ENCODE assay signal across 11 cellular contexts in the genomic region with DNA sequence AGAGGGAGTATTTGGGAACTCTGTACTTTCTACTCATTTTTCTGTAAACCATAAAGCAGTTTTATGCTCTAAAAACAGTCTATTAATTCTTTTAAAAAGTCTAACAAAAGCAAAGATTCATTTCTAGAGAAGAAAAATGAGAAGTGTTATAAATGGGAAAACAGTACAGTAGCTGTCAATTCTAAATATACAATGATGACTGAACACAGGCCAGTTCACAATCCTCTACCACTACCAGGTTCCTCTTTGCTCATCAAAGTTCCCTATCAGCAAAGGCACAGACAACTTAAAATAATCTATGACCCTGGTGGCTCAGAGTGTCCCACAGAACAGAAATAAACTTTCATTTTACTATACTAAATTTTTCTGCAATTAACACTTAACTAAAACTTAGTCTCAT. TPM values are rescaled to one million over a fixed set of nuclear protein-coding genes. Genes with fewer than 3 reads are reported as not detected.
DNase-seq lines count a peak whose midpoint lies in the region; ATAC-seq and TF ChIP-seq lines count a peak whose summit lies in the region.
"Had no signal": no experiment of that assay in that cellular context is flagged by ENCODE, and none has a peak within 500 bp of the region (broad histone marks: within the 10 kb centered on the region; RNA-seq: fewer than 3 reads in every experiment).

No MANE protein-coding gene starts in this region.

- DNase-seq in activated CD4-positive, alpha-beta T cell treated with anti-CD3 and anti-CD28 coated beads for 36 hours: no peak
- DNase-seq in activated CD4-positive, alpha-beta T cell treated with anti-CD3 and anti-CD28 coated beads, Interleukin-2, amount 50 U/mL, for 48 hours: no peak
- DNase-seq in activated B cell treated with CpG ODN at 0.5 μM for 24 hours (no peak), psoas muscle (no peak), NCI-H2029 treated with DMSO at 0.1 percent for 48 hours (lab: John Stamatoyannopoulos, UW) (no peak), glomerular visceral epithelial cell (ENCODE audit: extremely low spot score) (no peak), NCI-H524 treated with DMSO at 0.1 percent for 48 hours (lab: John Stamatoyannopoulos, UW) (no peak)
- DNase-seq: NCI-H1048 had no signal

- peaks cover 8 to 56% of the 10 kb centered on the region in 2 donors for H3K36me3 ChIP-seq in psoas muscle (ENCODE audit: insufficient read depth in 1 of 2, low read depth in 1 of 2)

- H3K9me3 ChIP-seq in psoas muscle: no peaks in the 10 kb centered on the region

- peak; percentile 78 for ATAC-seq in activated CD4-positive, alpha-beta T cell treated with anti-CD3 and anti-CD28 coated beads for 36 hours
- ATAC-seq in HG02973 (IDR thresholded peaks at IDR 0.05; ENCODE audit: unreplicated experiment) (peak; percentile 79), activated B cell treated with CpG ODN at 0.5 μM for 24 hours (ENCODE audit: low read depth) (peak; percentile 92), psoas muscle (peak; percentile 76 to 86 (median 84))
- ATAC-seq: WTC11 had no signal

- peaks cover 47% of the 10 kb centered on the region for H3K4me1 Mint-ChIP-seq in activated CD4-positive, alpha-beta T cell treated with anti-CD3 and anti-CD28 coated beads for 36 hours
- peaks cover 24% of the 10 kb centered on the region for H3K4me1 Mint-ChIP-seq in activated B cell treated with CpG ODN at 0.5 μM for 24 hours
- H3K4me1 Mint-ChIP-seq: nephron, WTC11 had no signal

- POLR2A ChIA-PET in activated CD4-positive, alpha-beta T cell treated with anti-CD3 and anti-CD28 coated beads for 36 hours (lab: Charles Lee): interaction anchor here (1.0 to 2.7 kb wide), 7 partner anchors 10 to 36 kb away, joined by 3 to 26 read pairs (median 5); a partner anchor contains a TSS
- POLR2A ChIA-PET in activated B cell treated with CpG ODN at 0.5 μM for 24 hours (lab: Charles Lee): interaction anchor here (0.8 to 2.8 kb wide), 7 partner anchors 11 to 51 kb away, joined by 3 to 15 read pairs (median 3); a partner anchor contains a TSS

- peak overlapping the region; percentile 35 for H3K4me3 Mint-ChIP-seq in activated CD4-positive, alpha-beta T cell treated with anti-CD3 and anti-CD28 coated beads for 36 hours
- H3K4me3 Mint-ChIP-seq in activated B cell treated with CpG ODN at 0.5 μM for 24 hours: peak overlapping the region; percentile 35
- H3K4me3 Mint-ChIP-seq: nephron, WTC11 had no signal

- peaks cover 17% of the 10 kb centered on the region for H3K4me1 ChIP-seq in psoas muscle

- no peak for TF ChIP-seq CTCF in activated B cell treated with CpG ODN at 0.5 μM for 24 hours (IDR thresholded peaks at IDR 0.05)
- no peak for TF ChIP-seq CTCF in psoas muscle (IDR thresholded peaks at IDR 0.05)

- H3K27ac ChIP-seq in psoas muscle: peak overlapping the region; percentile 59

- no peaks in the 10 kb centered on the region for H3K27me3 Mint-ChIP-seq in activated CD4-positive, alpha-beta T cell treated with anti-CD3 and anti-CD28 coated beads for 36 hours
- H3K27me3 Mint-ChIP-seq in activated B cell treated with CpG ODN at 0.5 μM for 24 hours: no peaks in the 10 kb centered on the region

- H3K27ac Mint-ChIP-seq in activated CD4-positive, alpha-beta T cell treated with anti-CD3 and anti-CD28 coated beads for 36 hours: peak overlapping the region; percentile 93
- H3K27ac Mint-ChIP-seq in activated B cell treated with CpG ODN at 0.5 μM for 24 hours: peak overlapping the region; percentile 75
- H3K27ac Mint-ChIP-seq: nephron had no signal

- H3K27me3 ChIP-seq in psoas muscle (ENCODE audit: insufficient read depth in 3 of 3, low read length in 2 of 3): no peaks in the 10 kb centered on the region

- no peaks in the 10 kb centered on the region for H3K9me3 Mint-ChIP-seq in activated CD4-positive, alpha-beta T cell treated with anti-CD3 and anti-CD28 coated beads for 36 hours (ENCODE audit: low read depth)
- H3K9me3 Mint-ChIP-seq in activated B cell treated with CpG ODN at 0.5 μM for 24 hours: no peaks in the 10 kb centered on the region
- H3K9me3 Mint-ChIP-seq: nephron, WTC11 had no signal

- intact Hi-C loops in activated CD4-positive, alpha-beta T cell treated with anti-CD3 and anti-CD28 coated beads for 36 hours (cut with DNase I, micrococcal nuclease): loop anchor here (1.0 to 2.0 kb wide), 5 partner anchors 10 to 34 kb away; a partner anchor contains a TSS
- intact Hi-C loops in activated B cell treated with CpG ODN at 0.5 μM for 24 hours (cut with micrococcal nuclease): loop anchor here (1.0 to 2.0 kb wide), 3 partner anchors 12 to 29 kb away; a partner anchor contains a TSS
- intact Hi-C loops in psoas muscle (cut with DNase I): loop anchor here in 1 of 2 donors (5.0 kb wide), 1 partner anchor 36 kb away; no protein-coding TSS in a partner anchor

- no peak overlapping the region for H3K4me3 ChIP-seq in psoas muscle

- H3K36me3 Mint-ChIP-seq in activated CD4-positive, alpha-beta T cell treated with anti-CD3 and anti-CD28 coated beads for 36 hours (ENCODE audit: low read depth): peaks cover 56% of the 10 kb centered on the region
- peaks cover 66% of the 10 kb centered on the region for H3K36me3 Mint-ChIP-seq in activated B cell treated with CpG ODN at 0.5 μM for 24 hours (ENCODE audit: low read depth)

- CTCF ChIA-PET in activated CD4-positive, alpha-beta T cell treated with anti-CD3 and anti-CD28 coated beads for 36 hours (lab: Charles Lee): interaction anchor here (1.0 to 1.4 kb wide), 4 partner anchors 9 to 34 kb away, joined by 3 to 6 read pairs (median 4); no protein-coding TSS in a partner anchor
- CTCF ChIA-PET in activated B cell treated with CpG ODN at 0.5 μM for 24 hours (lab: Charles Lee): no interaction called here

RNA-seq across cellular contexts. Expression of a gene that starts 12.5 kb away (rescaled TPM):
- total RNA-seq in activated CD4-positive, alpha-beta T cell treated with anti-CD3 and anti-CD28 coated beads for 36 hours: 10 to 100 TPM; 50.9 to 58.5 TPM
- 43.5 and 52.7 TPM in 2 replicates for total RNA-seq in activated B cell treated with CpG ODN at 0.5 μM for 24 hours
- 10 to 100 TPM; 28.1 to 46.5 (median 42.0) TPM for total RNA-seq in psoas muscle
- polyA plus RNA-seq in psoas muscle: 10 to 100 TPM; 10.9 to 27.3 (median 12.3) TPM

RNA-seq across cellular contexts. Expression of a gene that starts 29.3 kb away (rescaled TPM):
- total RNA-seq in activated CD4-positive, alpha-beta T cell treated with anti-CD3 and anti-CD28 coated beads for 36 hours: 10 to 100 TPM; 52.5 to 54.1 TPM
- total RNA-seq in activated B cell treated with CpG ODN at 0.5 μM for 24 hours: 47.8 and 51.0 TPM in 2 replicates
- total RNA-seq in psoas muscle: 10 to 100 TPM; 10.1 to 21.0 (median 18.0) TPM
- 10 to 100 TPM in 1 of 3 donors, 1 to 10 TPM in 2; 5.0 to 20.4 (median 9.3) TPM for polyA plus RNA-seq in psoas muscle
